In the genomic region with DNA sequence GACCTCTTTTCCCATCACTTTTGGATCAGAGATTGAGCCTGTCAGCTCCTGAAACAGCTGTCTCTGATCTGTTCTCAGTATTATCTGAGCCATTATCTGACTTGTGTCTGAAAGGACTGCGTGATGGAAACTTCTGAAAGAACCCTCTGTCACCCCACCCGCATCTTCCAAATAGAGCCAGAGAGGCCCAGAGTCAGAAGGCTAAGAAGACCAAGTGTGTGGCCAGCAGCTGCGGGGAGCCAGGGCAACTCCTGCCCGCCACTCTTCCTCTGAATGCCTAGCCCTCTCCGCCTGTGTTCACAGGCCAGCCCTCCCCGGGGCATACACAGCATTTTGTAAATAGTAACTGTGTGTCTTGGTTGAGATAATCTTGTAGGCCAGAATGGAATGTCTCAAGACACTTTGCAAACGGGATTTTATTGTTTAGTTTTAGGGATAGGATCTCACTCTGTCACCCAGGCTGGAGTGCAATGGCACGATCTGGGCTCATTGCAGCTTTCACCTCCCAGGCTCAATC, we compare ENCODE assay signal across 13 cellular contexts.
DNase-seq lines count a peak whose midpoint lies in the region; ATAC-seq, FAIRE-seq and TF ChIP-seq lines count a peak whose summit lies in the region.
"Had no signal": no experiment of that assay in that cellular context is flagged by ENCODE, and none has a peak within 500 bp of the region (broad histone marks: within the 10 kb centered on the region; RNA-seq: fewer than 3 reads in every experiment).

No MANE protein-coding gene starts in this region.

- H3T11ph ChIP-seq in H9 (ENCODE audit: low read length), result no peak overlapping the region

- DNase-seq in H9, result no peak
- no peak for DNase-seq in coronary artery (ENCODE audit: low spot score)
- DNase-seq in lung (ENCODE audit: low spot score), result no peak
- no peak for DNase-seq in smooth muscle cell (lab: John Stamatoyannopoulos, UW; ENCODE audit: unreplicated experiment)
- DNase-seq in activated effector memory CD4-positive, alpha-beta T cell treated with anti-CD3 and anti-CD28 coated beads, Interleukin-2, amount 50 U/mL, for 16 hours, result no peak
- no peak for DNase-seq in D721Med (ENCODE audit: insufficient read length, low spot score)
- no peak for DNase-seq in activated CD4-positive, CD25-positive, alpha-beta regulatory T cell treated with anti-CD3 and anti-CD28 coated beads, Interleukin-2, amount 50 U/mL, for 72 hours
- DNase-seq: activated T-cell treated with anti-CD3 and anti-CD28 coated beads, Interleukin-2, amount 50 U/mL, for 4 hours; BE2C; EL; sigmoid colon had no signal

- H3K9me3 Mint-ChIP-seq in H9, result no peaks in the 10 kb centered on the region; a peak in 1 of 5 replicates
- H3K9me3 Mint-ChIP-seq: activated T-cell treated with anti-CD3 and anti-CD28 coated beads, Interleukin-2, amount 50 U/mL, for 4 hours had no signal

- H3K27ac ChIP-seq in H9 (ENCODE audit: insufficient read length, low read depth, low read length), result no peak overlapping the region
- peak overlapping the region; percentile 58 to 85 for H3K27ac ChIP-seq in coronary artery
- H3K27ac ChIP-seq in lung (ENCODE audit: low read depth in 1 of 2, low read length in 1 of 2), result peak overlapping the region; percentile 5 to 89
- H3K27ac ChIP-seq in smooth muscle cell (ENCODE audit: low read depth), result peak overlapping the region; percentile 82

- H3K27me3 Mint-ChIP-seq in H9 (ENCODE audit: low read depth), result peaks cover 6% of the 10 kb centered on the region

- no peak overlapping the region for H3K4me3 Mint-ChIP-seq in H9
- H3K4me3 Mint-ChIP-seq: activated T-cell treated with anti-CD3 and anti-CD28 coated beads, Interleukin-2, amount 50 U/mL, for 4 hours had no signal

- peak overlapping the region in 2 of 3 experiments; percentile 30 to 58; a peak in 1 of 7 replicates for H3K27ac Mint-ChIP-seq in H9

- no CpG with 5 or more reads among the region's 8 CpGs for WGBS in H9 (ENCODE audit: extremely low coverage, insufficient read length, low lambda C conversion rate)
- WGBS in lung, 2 donors, result 67 to 87% methylated on average over 8 of the region's 8 CpGs
- WGBS in smooth muscle cell (ENCODE audit: low lambda C conversion rate), result 5% methylated on average over 8 of the region's 8 CpGs

- no peak overlapping the region for H3K14ac ChIP-seq in H9 (ENCODE audit: insufficient read depth, low read length)

- ATAC-seq in lung (ENCODE audit: insufficient read depth, low FRiP score), result no peak
- ATAC-seq in HG02852 (IDR thresholded peaks at IDR 0.05; ENCODE audit: unreplicated experiment), result no peak
- ATAC-seq: activated T-cell treated with anti-CD3 and anti-CD28 coated beads, Interleukin-2, amount 50 U/mL, for 4 hours had no signal

- no peak overlapping the region for H4K5ac ChIP-seq in H9 (ENCODE audit: insufficient read length, low read depth, low read length)

- H3K4me1 Mint-ChIP-seq in H9, result peaks cover 15 to 40% of the 10 kb centered on the region in 2 experiments

- no peaks in the 10 kb centered on the region for H4K20me1 ChIP-seq in H9 (ENCODE audit: control insufficient read depth, insufficient read depth, insufficient read length)
- no peaks in the 10 kb centered on the region for H4K20me1 ChIP-seq in smooth muscle cell (ENCODE audit: low read depth)

- no peaks in the 10 kb centered on the region for H3K79me2 ChIP-seq in H9 (ENCODE audit: insufficient read depth, low read length)
- peaks cover 6% of the 10 kb centered on the region for H3K79me2 ChIP-seq in smooth muscle cell (ENCODE audit: low read depth)

- H3K4me3 ChIP-seq in coronary artery (no peak overlapping the region), lung (no peak overlapping the region), smooth muscle cell (no peak overlapping the region)
- H3K4me3 ChIP-seq: sigmoid colon had no signal

- H3K4me1 ChIP-seq in H9 (ENCODE audit: insufficient read depth, low read length) (no peaks in the 10 kb centered on the region), lung (ENCODE audit: control insufficient read depth in 2 of 2, insufficient read depth in 2 of 2, low read length in 2 of 2) (peaks cover 0 to 6% of the 10 kb centered on the region in 2 donors), smooth muscle cell (ENCODE audit: low read depth) (peaks cover 32% of the 10 kb centered on the region)
- H3K4me1 ChIP-seq: BE2C had no signal

- H2BK12ac ChIP-seq in H9 (ENCODE audit: insufficient read length, low read depth, low read length), result no peak overlapping the region

- H3K9me3 ChIP-seq in H9 (ENCODE audit: control insufficient read depth, low read depth, low read length) (no peaks in the 10 kb centered on the region), lung (ENCODE audit: control insufficient read depth in 2 of 2, insufficient read depth in 1 of 2, low read length in 1 of 2) (no peaks in the 10 kb centered on the region), smooth muscle cell (replicated peaks; ENCODE audit: low read depth) (no peaks in the 10 kb centered on the region)
- H3K9me3 ChIP-seq: BE2C, sigmoid colon had no signal

- H2AK5ac ChIP-seq in H9 (ENCODE audit: insufficient read length, low read length), result no peak overlapping the region

- no peak overlapping the region for H2BK120ac ChIP-seq in H9 (ENCODE audit: low read depth, low read length, poor library complexity, severe bottlenecking)

- no peak overlapping the region for H3K4me2 ChIP-seq in H9 (ENCODE audit: insufficient read depth, insufficient read length, low read length)
- H3K4me2 ChIP-seq in smooth muscle cell, result peak overlapping the region; percentile 62

- H2BK5ac ChIP-seq in H9 (ENCODE audit: insufficient read length, low read length), result no peak overlapping the region

- H3K27me3 ChIP-seq in H9 (ENCODE audit: insufficient read depth, low read length) (no peaks in the 10 kb centered on the region), lung (ENCODE audit: control insufficient read depth, insufficient read depth) (no peaks in the 10 kb centered on the region), smooth muscle cell (ENCODE audit: low read depth) (no peaks in the 10 kb centered on the region)
- H3K27me3 ChIP-seq: BE2C, sigmoid colon had no signal

- H3K56ac ChIP-seq in H9 (ENCODE audit: insufficient read length, low read depth, low read length), result no peak overlapping the region

- peaks cover 5 to 14% (median 6%) of the 10 kb centered on the region in 3 experiments; a peak in 6 of 7 replicates for H3K36me3 Mint-ChIP-seq in H9 (ENCODE audit: insufficient read depth in 1 of 3, low read depth in 3 of 3)

- H4K91ac ChIP-seq in H9 (ENCODE audit: insufficient read length, low read depth, low read length), result no peak overlapping the region

- no peak for TF ChIP-seq CTCF in H9 (conservative IDR thresholded peaks at IDR 0.05)
- no peak for TF ChIP-seq CTCF in coronary artery (IDR thresholded peaks at IDR 0.05)
- no peak for TF ChIP-seq CTCF in lung (IDR thresholded peaks at IDR 0.05; ENCODE audit: control extremely low read depth, extremely low read depth)
- no peak for TF ChIP-seq CTCF in smooth muscle cell (IDR thresholded peaks at IDR 0.05; ENCODE audit: borderline replicate concordance, insufficient read depth, poor library complexity, severe bottlenecking)
- no peak for TF ChIP-seq CTCF in D721Med (IDR thresholded peaks at IDR 0.05; ENCODE audit: insufficient read depth, missing control alignments)

- no peak overlapping the region for H3K4ac ChIP-seq in H9 (ENCODE audit: low read depth, low read length)

- no peak overlapping the region for H2BK15ac ChIP-seq in H9 (ENCODE audit: low read depth, low read length)

- no peaks in the 10 kb centered on the region for H3K23me2 ChIP-seq in H9 (ENCODE audit: insufficient read length, low read depth, low read length, poor library complexity, severe bottlenecking)

- no peak overlapping the region for H3K23ac ChIP-seq in H9 (ENCODE audit: insufficient read length, low read depth, low read length)

- H2BK20ac ChIP-seq in H9 (ENCODE audit: low read depth, low read length, poor library complexity, severe bottlenecking), result no peak overlapping the region

- H3K36me3 ChIP-seq in lung (ENCODE audit: control insufficient read depth in 2 of 2, insufficient read depth in 2 of 2, low read length in 2 of 2) (peaks cover 0 to 2% of the 10 kb centered on the region in 2 donors), smooth muscle cell (ENCODE audit: low read depth) (no peaks in the 10 kb centered on the region)
- H3K36me3 ChIP-seq: BE2C, sigmoid colon had no signal

- no peak overlapping the region for H3K18ac ChIP-seq in H9 (ENCODE audit: insufficient read length, low read depth, low read length)

- no peak overlapping the region for H4K8ac ChIP-seq in H9 (replicated peaks; ENCODE audit: insufficient read length, low read depth, low read length)

- FAIRE-seq in D721Med (lab: Jason Lieb, UNC), result no peak
- FAIRE-seq: urothelium cell line had no signal

- no peaks in the 10 kb centered on the region for H3K79me1 ChIP-seq in H9 (ENCODE audit: insufficient read depth, low read depth, low read length, poor library complexity, severe bottlenecking)

- no peak overlapping the region for H3K9ac ChIP-seq in H9 (ENCODE audit: extremely low read depth, insufficient read length, low read length)
- peak overlapping the region; percentile 18 for H3K9ac ChIP-seq in smooth muscle cell (ENCODE audit: low read depth)

- no peak overlapping the region for H2AFZ ChIP-seq in H9 (ENCODE audit: low read length)
- no peak overlapping the region for H2AFZ ChIP-seq in smooth muscle cell (ENCODE audit: low read depth)

- H3F3A ChIP-seq in smooth muscle cell (ENCODE audit: low read depth), result peaks cover 9% of the 10 kb centered on the region
